ENCODE assay signal across 19 cellular contexts in the genomic region with DNA sequence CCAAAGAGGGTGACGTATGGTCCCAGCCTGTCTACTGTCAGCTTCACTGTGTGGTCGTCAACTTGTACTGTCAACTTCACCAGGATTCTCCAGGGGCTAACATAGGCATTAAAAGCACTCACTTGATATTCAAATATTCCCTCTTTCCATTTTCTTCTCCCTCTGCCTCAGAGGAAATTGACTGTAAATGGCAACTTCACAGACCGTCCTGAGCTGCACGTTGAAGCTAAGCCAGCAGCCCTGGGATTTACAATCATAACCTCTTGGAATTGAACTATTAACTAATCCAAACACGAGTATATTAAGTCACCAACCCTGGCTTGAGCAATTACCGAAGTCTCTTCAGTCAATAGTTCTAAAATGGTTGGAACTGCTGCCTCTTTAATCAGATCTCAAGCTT. TPM values are rescaled to one million over a fixed set of nuclear protein-coding genes. Genes with fewer than 3 reads are reported as not detected.
DNase-seq lines count a peak whose midpoint lies in the region; ATAC-seq and TF ChIP-seq lines count a peak whose summit lies in the region.
"Had no signal": no experiment of that assay in that cellular context is flagged by ENCODE, and none has a peak within 500 bp of the region (broad histone marks: within the 10 kb centered on the region; RNA-seq: fewer than 3 reads in every experiment).

No MANE protein-coding gene starts in this region.

- no peak overlapping the region for H3K4me3 ChIP-seq in right atrium auricular region
- no peak overlapping the region for H3K4me3 ChIP-seq in osteoblast (ENCODE audit: insufficient read depth, low read length)
- H3K4me3 ChIP-seq: BLaER1, HAP-1 had no signal

- no peak overlapping the region for H2AFZ ChIP-seq in osteoblast (ENCODE audit: low read length)

- H3K79me2 ChIP-seq in osteoblast (ENCODE audit: insufficient read depth, low read length), result no peaks in the 10 kb centered on the region

- no peaks in the 10 kb centered on the region for H4K20me1 ChIP-seq in osteoblast (ENCODE audit: insufficient read depth, low read length)
- H4K20me1 ChIP-seq: BLaER1 had no signal

- no peak for TF ChIP-seq CTCF in right atrium auricular region (IDR thresholded peaks at IDR 0.05)
- TF ChIP-seq CTCF in osteoblast (IDR thresholded peaks at IDR 0.05; ENCODE audit: extremely low read depth, low read depth, low read length), result no peak

- H3K9me3 ChIP-seq in right atrium auricular region (peaks cover 0 to 6% of the 10 kb centered on the region in 2 donors), osteoblast (ENCODE audit: low read depth, low read length) (no peaks in the 10 kb centered on the region)
- H3K9me3 ChIP-seq: HAP-1 had no signal

- H3K27ac ChIP-seq in right atrium auricular region (peak overlapping the region in 1 of 2 donors; percentile 71), osteoblast (ENCODE audit: low read depth, low read length) (no peak overlapping the region)
- H3K27ac ChIP-seq: 22Rv1, BLaER1, C4-2B had no signal

- no peak overlapping the region for H3K4me2 ChIP-seq in osteoblast (ENCODE audit: insufficient read depth, low read length)
- H3K4me2 ChIP-seq: BLaER1 had no signal

- ATAC-seq in Right ventricle myocardium superior (ENCODE audit: poor library complexity) (peak; percentile 26), left ventricle myocardium superior (peak; percentile 12), left lobe of liver (no peak)
- ATAC-seq: CD8-positive, alpha-beta T cell had no signal

- DNase-seq in Right ventricle myocardium superior (no peak), right atrium auricular region (ENCODE audit: low spot score) (no peak), left ventricle myocardium superior (no peak), cardiac septum (ENCODE audit: low spot score) (no peak), left lobe of liver (ENCODE audit: low spot score) (peak; percentile 3), germinal center (ENCODE audit: low spot score) (no peak), osteoblast (ENCODE audit: insufficient read length, low spot score, missing footprints) (no peak)
- DNase-seq: Caco-2; CD4-positive, CD25-positive, alpha-beta regulatory T cell; CD8-positive, alpha-beta T cell; DMS153; DND-41; GOT3; HFFc6 had no signal

- intact Hi-C loops in Right ventricle myocardium superior (cut with DNase I) (no loop called here), left ventricle myocardium superior (cut with micrococcal nuclease) (no loop called here), cardiac septum (cut with DNase I) (no loop called here)

- no peaks in the 10 kb centered on the region for H3K36me3 ChIP-seq in right atrium auricular region
- no peaks in the 10 kb centered on the region for H3K36me3 ChIP-seq in osteoblast (ENCODE audit: insufficient read depth, low read length)
- H3K36me3 ChIP-seq: BLaER1, HAP-1 had no signal

- H3K4me1 ChIP-seq in right atrium auricular region (peaks cover 0 to 13% of the 10 kb centered on the region in 2 donors), osteoblast (ENCODE audit: insufficient read depth, low read length) (peaks cover 8% of the 10 kb centered on the region)
- H3K4me1 ChIP-seq: BLaER1, HAP-1 had no signal

- H3K27me3 ChIP-seq in right atrium auricular region (no peaks in the 10 kb centered on the region), osteoblast (ENCODE audit: insufficient read depth, low read length) (peaks cover 10% of the 10 kb centered on the region)
- H3K27me3 ChIP-seq: BLaER1 had no signal

RNA-seq across cellular contexts. Expression of a gene that starts 38.5 kb away (rescaled TPM):
- 503 TPM for total RNA-seq in Right ventricle myocardium superior
- total RNA-seq in right atrium auricular region, result 100 to 1,000 TPM; 270 to 502 TPM
- 456 TPM for total RNA-seq in left ventricle myocardium superior
- 396 TPM for total RNA-seq in cardiac septum
- 0.20 TPM for total RNA-seq in left lobe of liver
- total RNA-seq in osteoblast, result 2.5 and 3.8 TPM in 2 replicates
- total RNA-seq: B cell; CD4-positive, CD25-positive, alpha-beta regulatory T cell; CD8-positive, alpha-beta T cell had no signal

Comparison
In these comparisons a context has a peak if more than half of its experiments do, and no peak if none do; other contexts are left out.
1. RNA of a gene that starts 38.5 kb away (total RNA-seq): 503 TPM in Right ventricle myocardium superior (single experiment), 270 to 502 TPM in right atrium auricular region, 456 TPM in left ventricle myocardium superior (single experiment) and 396 TPM in cardiac septum (single experiment); 2.5 to 3.8 TPM in osteoblast and 0.20 TPM in left lobe of liver (single experiment); every median in the first group is over 10 times any median in the second.